ENCODE assay signal across 2 cellular contexts in genomic region chr2:96520697-96521096, GRCh38.
TF ChIP-seq lines count a peak whose summit lies in the region.

No MANE protein-coding gene starts in this region.

TF ChIP-seq in GM12878, 131 proteins besides CTCF, POLR2A, EP300 and RAD21:
- peak; percentile 81; the same call in 1 of the 2 replicates for TF ChIP-seq ZBTB33 (IDR thresholded peaks at IDR 0.05)
- TF ChIP-seq JUNB (IDR thresholded peaks at IDR 0.05), result no peak

TF ChIP-seq in HEK293T, 16 proteins besides CTCF, POLR2A, EP300 and RAD21:
- TF ChIP-seq FOXA1 (IDR thresholded peaks at IDR 0.05), result no peak
- TF ChIP-seq L3MBTL2 (conservative IDR thresholded peaks at IDR 0.05), result no peak
- no peak for TF ChIP-seq HDGF (IDR thresholded peaks at IDR 0.05; ENCODE audit: borderline replicate concordance)
- TF ChIP-seq SP1 (IDR thresholded peaks at IDR 0.05), result no peak
- TF ChIP-seq, protein P1, sequence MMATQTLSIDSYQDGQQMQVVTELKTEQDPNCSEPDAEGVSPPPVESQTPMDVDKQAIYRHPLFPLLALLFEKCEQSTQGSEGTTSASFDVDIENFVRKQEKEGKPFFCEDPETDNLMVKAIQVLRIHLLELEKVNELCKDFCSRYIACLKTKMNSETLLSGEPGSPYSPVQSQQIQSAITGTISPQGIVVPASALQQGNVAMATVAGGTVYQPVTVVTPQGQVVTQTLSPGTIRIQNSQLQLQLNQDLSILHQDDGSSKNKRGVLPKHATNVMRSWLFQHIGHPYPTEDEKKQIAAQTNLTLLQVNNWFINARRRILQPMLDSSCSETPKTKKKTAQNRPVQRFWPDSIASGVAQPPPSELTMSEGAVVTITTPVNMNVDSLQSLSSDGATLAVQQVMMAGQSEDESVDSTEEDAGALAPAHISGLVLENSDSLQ (IDR thresholded peaks at IDR 0.05), result no peak
- no peak for TF ChIP-seq SUZ12 (IDR thresholded peaks at IDR 0.05)
- no peak for TF ChIP-seq LEF1 (IDR thresholded peaks at IDR 0.05; ENCODE audit: borderline replicate concordance)
- TF ChIP-seq FOXK2 (IDR thresholded peaks at IDR 0.05), result no peak
- TF ChIP-seq ZNF384 (IDR thresholded peaks at IDR 0.05), result no peak
- TF ChIP-seq BHLHE40 (IDR thresholded peaks at IDR 0.05; ENCODE audit: borderline replicate concordance), result no peak
- TF ChIP-seq ELF4 (IDR thresholded peaks at IDR 0.05), result no peak
- TF ChIP-seq ARNT (IDR thresholded peaks at IDR 0.05), result no peak
- no peak for TF ChIP-seq TARDBP (IDR thresholded peaks at IDR 0.05)
